Comparison of ENCODE assay signal across 11 cellular contexts in genomic region chr12:117097159-117097558, GRCh38. TPM values are rescaled to one million over a fixed set of nuclear protein-coding genes. Genes with fewer than 3 reads are reported as not detected.
A peak's percentile ranks its signal among the peaks of the same experiment; 100 is the strongest.
DNase-seq lines count a peak whose midpoint lies in the region; ATAC-seq, FAIRE-seq and TF ChIP-seq lines count a peak whose summit lies in the region.
"Had no signal": no experiment of that assay in that cellular context is flagged by ENCODE, and none has a peak within 500 bp of the region (broad histone marks: within the 10 kb centered on the region; RNA-seq: fewer than 3 reads in every experiment).

No MANE protein-coding gene starts in this region.

- ATAC-seq in HepG2 = no peak
- no peak for ATAC-seq in gastroesophageal sphincter
- ATAC-seq in GM21723 (IDR thresholded peaks at IDR 0.05; ENCODE audit: unreplicated experiment) = no peak
- ATAC-seq: activated CD4-positive, CD25-positive, alpha-beta regulatory T cell treated with anti-CD3 and anti-CD28 coated beads, Interleukin-2, amount 50 U/mL, for 24 hours had no signal

- BruUV-seq in HepG2 (replicated peaks; lab: Mats Ljungman, UMichigan) = TSS peak; percentile 43

- no peak overlapping the region for H3K27ac ChIP-seq in BLaER1 treated with 17β-estradiol and CSF1 and Interleukin-3, amounts not matched to agents 10 nM and 100 nM
- no peak overlapping the region for H3K27ac ChIP-seq in HepG2 (ENCODE audit: extremely low read length, insufficient read depth, low read length)
- no peak overlapping the region for H3K27ac ChIP-seq in gastroesophageal sphincter

- H3K9me3 ChIP-seq in BLaER1 treated with 17β-estradiol and CSF1 and Interleukin-3, amounts not matched to agents 10 nM and 100 nM (replicated peaks in 1 of 11) = no peaks in the 10 kb centered on the region
- H3K9me3 ChIP-seq in HepG2 (ENCODE audit: low read length) (no peaks in the 10 kb centered on the region), gastroesophageal sphincter (no peaks in the 10 kb centered on the region)

- H3K79me2 ChIP-seq in HepG2 (ENCODE audit: insufficient read depth, low read length) = peaks cover 66% of the 10 kb centered on the region

- peaks cover 17 to 60% (median 36%) of the 10 kb centered on the region in 11 experiments; a peak in 17 of 22 replicates for H4K20me1 ChIP-seq in BLaER1 treated with 17β-estradiol and CSF1 and Interleukin-3, amounts not matched to agents 10 nM and 100 nM
- H4K20me1 ChIP-seq in HepG2 (ENCODE audit: insufficient read depth, low read length) = peaks cover 12% of the 10 kb centered on the region

- POLR2A ChIA-PET in HepG2 (lab: Yijun Ruan, JAX) = no interaction called here

- H3K4me3 ChIP-seq in BLaER1 treated with 17β-estradiol and CSF1 and Interleukin-3, amounts not matched to agents 10 nM and 100 nM = peak overlapping the region in 7 of 10 experiments; percentile 31 to 91 (median 87); a peak in 9 of 20 replicates
- H3K4me3 ChIP-seq in HepG2 (replicated peaks in 1 of 3; ENCODE audit: insufficient read depth in 1 of 3, low read depth in 2 of 3, low read length in 3 of 3) = peak overlapping the region; percentile 89 to 92 (median 91)
- no peak overlapping the region for H3K4me3 ChIP-seq in gastroesophageal sphincter

- H2AFZ ChIP-seq in HepG2 (ENCODE audit: low read length) = no peak overlapping the region

- H3K4me1 ChIP-seq in BLaER1 treated with 17β-estradiol and CSF1 and Interleukin-3, amounts not matched to agents 10 nM and 100 nM = peaks cover 47 to 74% (median 62%) of the 10 kb centered on the region in 10 experiments
- peaks cover 87% of the 10 kb centered on the region for H3K4me1 ChIP-seq in HepG2 (ENCODE audit: insufficient read depth, low read length)
- H3K4me1 ChIP-seq in gastroesophageal sphincter = peaks cover 0 to 23% (median 0%) of the 10 kb centered on the region in 3 donors

- H3K9ac ChIP-seq in BLaER1 treated with 17β-estradiol and CSF1 and Interleukin-3, amounts not matched to agents 10 nM and 100 nM = peak overlapping the region in 6 of 11 experiments; percentile 7 to 86 (median 51); a peak in 7 of 22 replicates
- H3K9ac ChIP-seq in HepG2 (ENCODE audit: insufficient read depth, low read depth, low read length) = peak overlapping the region; percentile 76

- no peak for TF ChIP-seq RAD21 in HepG2 (CRISPR knock-in tag; IDR thresholded peaks at IDR 0.05)

- in situ Hi-C loops in HepG2 (cut with HindIII; ENCODE audit: extremely low pct_ligation_motif_present, low pct_unique_long_range_greater_than_20kb) = loop anchor here (5.0 kb wide), 1 partner anchor 50 kb away; no protein-coding TSS in a partner anchor

- 21% methylated on average over 8 of the region's 8 CpGs for WGBS in HepG2 (ENCODE audit: low lambda C conversion rate)
- 17 to 24% methylated on average over 1 to 2 of the region's 8 CpGs for WGBS in gastroesophageal sphincter (ENCODE audit: low coverage in 1 of 2), 2 donors

- FAIRE-seq in HepG2 (lab: Jason Lieb, UNC) = peak; percentile 52
- FAIRE-seq: HTR-8/SVneo had no signal

- TF ChIP-seq CTCF in HepG2 (CRISPR knock-in tag; IDR thresholded peaks at IDR 0.05) (no peak), gastroesophageal sphincter (IDR thresholded peaks at IDR 0.05) (no peak)

- TF ChIP-seq EP300 in HepG2 (IDR thresholded peaks at IDR 0.05; ENCODE audit: low read depth in 2 of 2, low read length in 2 of 2) (no peak), HepG2 (CRISPR knock-in tag; IDR thresholded peaks at IDR 0.05; ENCODE audit: borderline replicate concordance) (no peak), gastroesophageal sphincter (IDR thresholded peaks at IDR 0.05) (no peak)

- DNase-seq in COLO668 (lab: John Stamatoyannopoulos, UW; ENCODE audit: unreplicated experiment) (peak; percentile 51), NCI-H748 treated with DMSO at 0.1 percent for 48 hours (lab: John Stamatoyannopoulos, UW) (peak; percentile 13), HepG2 (ENCODE audit: low spot score) (no peak), inferior parietal cortex (ENCODE audit: extremely low spot score) (no peak)
- DNase-seq: NCI-H187 treated with DMSO at 0.1 percent for 48 hours, SIG-M5 had no signal

- intact Hi-C loops in HepG2 (cut with micrococcal nuclease; ENCODE audit: unreplicated experiment) = no loop called here

- TF ChIP-seq POLR2A in HepG2 (IDR thresholded peaks at IDR 0.05; ENCODE audit: insufficient read depth in 1 of 2, low read depth in 2 of 2, low read length in 2 of 2) (no peak), gastroesophageal sphincter (IDR thresholded peaks at IDR 0.05) (no peak)

- CTCF ChIA-PET in HepG2 (lab: Yijun Ruan, JAX; ENCODE audit: low intra/inter-chr PET ratio, low total read pairs) = no interaction called here

- peaks cover 18 to 35% (median 25%) of the 10 kb centered on the region in 11 experiments for H3K27me3 ChIP-seq in BLaER1 treated with 17β-estradiol and CSF1 and Interleukin-3, amounts not matched to agents 10 nM and 100 nM
- no peaks in the 10 kb centered on the region; a peak in 1 of 5 replicates for H3K27me3 ChIP-seq in HepG2 (ENCODE audit: control insufficient read depth in 1 of 2, insufficient read depth in 2 of 2, low read length in 2 of 2)
- H3K27me3 ChIP-seq in gastroesophageal sphincter = peaks cover 83% of the 10 kb centered on the region

- peak overlapping the region; percentile 80 to 99 (median 97) for H3K4me2 ChIP-seq in BLaER1 treated with 17β-estradiol and CSF1 and Interleukin-3, amounts not matched to agents 10 nM and 100 nM
- peak overlapping the region; percentile 78 for H3K4me2 ChIP-seq in HepG2 (ENCODE audit: low read depth, low read length)

- H3K36me3 ChIP-seq in BLaER1 treated with 17β-estradiol and CSF1 and Interleukin-3, amounts not matched to agents 10 nM and 100 nM = peaks cover 0 to 15% (median 0%) of the 10 kb centered on the region in 11 experiments; a peak in 4 of 22 replicates
- peaks cover 1 to 16% of the 10 kb centered on the region in 2 experiments; a peak in 4 of 5 replicates for H3K36me3 ChIP-seq in HepG2 (replicated peaks in 1 of 2; ENCODE audit: control insufficient read depth in 1 of 2, insufficient read depth in 2 of 2, low read length in 2 of 2)
- H3K36me3 ChIP-seq in gastroesophageal sphincter = no peaks in the 10 kb centered on the region

TF ChIP-seq in HepG2, 621 proteins besides CTCF, POLR2A, EP300 and RAD21 (continues in another document):
- no peak for TF ChIP-seq ASH2L (IDR thresholded peaks at IDR 0.05; ENCODE audit: insufficient read length, low read depth, low read length)
- 0 out of 2 replicates have a peak, but pooled peaks have one; percentile 6 for TF ChIP-seq ZFX (CRISPR knock-in tag; IDR thresholded peaks at IDR 0.05; ENCODE audit: low read depth)
- TF ChIP-seq SAP130 (CRISPR knock-in tag; IDR thresholded peaks at IDR 0.05; ENCODE audit: low read depth) = peak; percentile 56
- no peak for TF ChIP-seq ZNF350 (CRISPR knock-in tag; IDR thresholded peaks at IDR 0.05; ENCODE audit: borderline replicate concordance, low read depth)
- TF ChIP-seq HDAC1 (CRISPR knock-in tag; IDR thresholded peaks at IDR 0.05) = 0 out of 2 replicates have a peak, but pooled peaks have one; percentile 20
- TF ChIP-seq ZNF143 (CRISPR knock-in tag; IDR thresholded peaks at IDR 0.05) = peak; percentile 82
- no peak for TF ChIP-seq BHLHE40 (IDR thresholded peaks at IDR 0.05; ENCODE audit: low read length)
- no peak for TF ChIP-seq TCF7L2 (IDR thresholded peaks at IDR 0.05; ENCODE audit: low read depth, low read length)

RNA-seq across cellular contexts. Expression of gene TESC, which starts 2.1 kb away (rescaled TPM):
- total RNA-seq in HepG2 (2016; rRNA removed; fragmentation: Illumina TruSeq; extraction: Trizol) (90.4 and 95.7 TPM in 2 replicates), gastroesophageal sphincter (1 to 10 TPM; 3.0 to 5.3 (median 4.5) TPM)
- 47.9 and 55.6 TPM in 2 replicates for total RNA-seq in HepG2 (2016; cell fraction: cytosol; rRNA removed; fragmentation: Illumina TruSeq; extraction: Trizol; ENCODE audit: low read depth)
- total RNA-seq in HepG2 (2016; cell fraction: insoluble cytoplasmic fraction; rRNA removed; fragmentation: Illumina TruSeq; extraction: Trizol) = 94.6 and 101 TPM in 2 replicates
- total RNA-seq in HepG2 (2016; cell fraction: membrane; rRNA removed; fragmentation: Illumina TruSeq; extraction: Trizol) = 73.3 and 75.8 TPM in 2 replicates
- 42.8 and 54.2 TPM in 2 replicates for total RNA-seq in HepG2 (2016; cell fraction: nucleus; rRNA removed; fragmentation: Illumina TruSeq; extraction: Trizol)
- 181 and 193 TPM in 2 replicates for polyA plus RNA-seq in HepG2 (2011; rRNA removed)
- polyA plus RNA-seq in HepG2 (2011; cell fraction: cytosol; rRNA removed) = 178 and 242 TPM in 2 replicates
- 194 and 196 TPM in 2 replicates for polyA plus RNA-seq in HepG2 (2011; cell fraction: nucleus; rRNA removed)
- 45.0 and 55.8 TPM in 2 replicates for polyA plus RNA-seq in HepG2 (2012)
- 46.7 and 59.9 TPM in 2 replicates for polyA plus RNA-seq in HepG2 (2016; cell fraction: cytosol; fragmentation: Illumina TruSeq; extraction: Trizol; ENCODE audit: low read depth)
- 103 and 109 TPM in 2 replicates for polyA plus RNA-seq in HepG2 (2016; cell fraction: insoluble cytoplasmic fraction; fragmentation: Illumina TruSeq; extraction: Trizol; ENCODE audit: low read depth)
- 69.1 and 76.1 TPM in 2 replicates for polyA plus RNA-seq in HepG2 (2016; cell fraction: membrane; fragmentation: Illumina TruSeq; extraction: Trizol; ENCODE audit: low read depth)
- 80.6 and 84.9 TPM in 2 replicates for polyA plus RNA-seq in HepG2 (2016; cell fraction: nucleus; fragmentation: Illumina TruSeq; extraction: Trizol; ENCODE audit: insufficient read depth, low read depth)
- polyA minus RNA-seq in HepG2 (2011; rRNA and poly(A)+ RNA removed; ENCODE audit: low replicate concordance) = 8.2 and 120 TPM in 2 replicates
- 28.3 and 29.5 TPM in 2 replicates for polyA minus RNA-seq in HepG2 (2011; cell fraction: cytosol; rRNA and poly(A)+ RNA removed)
- polyA minus RNA-seq in HepG2 (2011; cell fraction: nucleus; rRNA and poly(A)+ RNA removed) = 89.0 and 92.2 TPM in 2 replicates

Comparison
In these comparisons a context has a peak if more than half of its experiments do, and no peak if none do; other contexts are left out.
1. H3K4me3 ChIP-seq: peak in BLaER1 treated with 17β-estradiol and CSF1 and Interleukin-3, amounts not matched to agents 10 nM and 100 nM (7 of 10) and HepG2 (3 of 3); none in gastroesophageal sphincter (0 of 2).
2. DNase-seq: peak in COLO668 (single experiment) and NCI-H748 treated with DMSO at 0.1 percent for 48 hours (single experiment); none in HepG2 (single experiment) and inferior parietal cortex (single experiment).
3. RNA of gene TESC, which starts 2.1 kb away (total RNA-seq): 42.8 to 101 TPM in HepG2; 3.0 to 5.3 TPM in gastroesophageal sphincter; every median in the first group is over 4 times any median in the second.